16 cellular contexts compared by ENCODE assay signal in genomic region chr3:170679190-170679589, GRCh38.
DNase-seq lines count a peak whose midpoint lies in the region; ATAC-seq and TF ChIP-seq lines count a peak whose summit lies in the region.
"Had no signal": no experiment of that assay in that cellular context is flagged by ENCODE, and none has a peak within 500 bp of the region (broad histone marks: within the 10 kb centered on the region; RNA-seq: fewer than 3 reads in every experiment).

No MANE protein-coding gene starts in this region.

- H3K27ac Mint-ChIP-seq in activated CD8-positive, alpha-beta memory T cell treated with anti-CD3 and anti-CD28 coated beads, Interleukin-2, amount 10 ng/mL, durations not matched to agents 7 days and 5 days: no peak overlapping the region
- H3K27ac Mint-ChIP-seq: CD14-positive monocyte; CD4-positive, alpha-beta memory T cell; H9 had no signal

- no peaks in the 10 kb centered on the region for H3K9me1 ChIP-seq in IMR-90 (ENCODE audit: insufficient read depth, low read length)

- H3K9me3 Mint-ChIP-seq in activated CD8-positive, alpha-beta memory T cell treated with anti-CD3 and anti-CD28 coated beads, Interleukin-2, amount 10 ng/mL, durations not matched to agents 7 days and 5 days (ENCODE audit: low read depth): no peaks in the 10 kb centered on the region

- no peak overlapping the region for H3K27ac ChIP-seq in IMR-90 (ENCODE audit: insufficient read depth, low read length)
- H3K27ac ChIP-seq in epithelial cell of prostate: peak overlapping the region; percentile 36
- H3K27ac ChIP-seq in osteoblast (ENCODE audit: low read depth, low read length): no peak overlapping the region
- no peak overlapping the region for H3K27ac ChIP-seq in upper lobe of right lung
- H3K27ac ChIP-seq: BLaER1 had no signal

- H3K4me1 Mint-ChIP-seq in activated CD8-positive, alpha-beta memory T cell treated with anti-CD3 and anti-CD28 coated beads, Interleukin-2, amount 10 ng/mL, durations not matched to agents 7 days and 5 days: no peaks in the 10 kb centered on the region
- H3K4me1 Mint-ChIP-seq: CD14-positive monocyte; CD4-positive, alpha-beta memory T cell had no signal

- H3K27me3 Mint-ChIP-seq in activated CD8-positive, alpha-beta memory T cell treated with anti-CD3 and anti-CD28 coated beads, Interleukin-2, amount 10 ng/mL, durations not matched to agents 7 days and 5 days: peaks cover 3% of the 10 kb centered on the region

- BruUV-seq in IMR-90 (replicated peaks; lab: Mats Ljungman, UMichigan): no TSS peak

- no peak overlapping the region for H3K56ac ChIP-seq in IMR-90 (ENCODE audit: extremely low read depth, insufficient read depth, low read length)

- dilution Hi-C loops in IMR-90 (cut with HindIII; ENCODE audit: low sequenced_read_pairs, unreplicated experiment): no loop called here

- no peak overlapping the region for H3K4me3 Mint-ChIP-seq in activated CD8-positive, alpha-beta memory T cell treated with anti-CD3 and anti-CD28 coated beads, Interleukin-2, amount 10 ng/mL, durations not matched to agents 7 days and 5 days
- H3K4me3 Mint-ChIP-seq: CD14-positive monocyte; CD4-positive, alpha-beta memory T cell; H9 had no signal

- no peak overlapping the region for H4K5ac ChIP-seq in IMR-90 (ENCODE audit: low read depth, low read length)

- CTCF ChIA-PET in IMR-90 (lab: Yijun Ruan, JAX): no interaction called here
- CTCF ChIA-PET in activated CD8-positive, alpha-beta memory T cell treated with anti-CD3 and anti-CD28 coated beads, Interleukin-2, amount 10 ng/mL, durations not matched to agents 7 days and 5 days (lab: Charles Lee): no interaction called here

- H3K23ac ChIP-seq in IMR-90 (ENCODE audit: low read depth, low read length): no peak overlapping the region

- H4K8ac ChIP-seq in IMR-90 (ENCODE audit: low read depth in 2 of 2, low read length in 2 of 2): no peak overlapping the region

- H3K36me3 Mint-ChIP-seq in activated CD8-positive, alpha-beta memory T cell treated with anti-CD3 and anti-CD28 coated beads, Interleukin-2, amount 10 ng/mL, durations not matched to agents 7 days and 5 days: no peaks in the 10 kb centered on the region
- H3K36me3 Mint-ChIP-seq: CD14-positive monocyte; CD4-positive, alpha-beta memory T cell had no signal

- H3K4me2 ChIP-seq in IMR-90 (ENCODE audit: low read depth, low read length): no peak overlapping the region
- H3K4me2 ChIP-seq in osteoblast (ENCODE audit: insufficient read depth, low read length): no peak overlapping the region
- H3K4me2 ChIP-seq: BLaER1 had no signal

- no peak for TF ChIP-seq POLR2A in IMR-90 (IDR thresholded peaks at IDR 0.05; ENCODE audit: low read depth, low read length)

- H2BK120ac ChIP-seq in IMR-90 (ENCODE audit: low read depth, low read length): no peak overlapping the region

- no peaks in the 10 kb centered on the region for H3K79me1 ChIP-seq in IMR-90 (ENCODE audit: low read depth in 1 of 2, low read length in 2 of 2)

- H3K4me1 ChIP-seq in IMR-90 (ENCODE audit: control insufficient read depth, insufficient read depth, low read length) (no peaks in the 10 kb centered on the region), osteoblast (ENCODE audit: insufficient read depth, low read length) (no peaks in the 10 kb centered on the region), upper lobe of right lung (no peaks in the 10 kb centered on the region)
- H3K4me1 ChIP-seq: BLaER1 had no signal

- no peak overlapping the region for H3K4ac ChIP-seq in IMR-90 (ENCODE audit: low read depth, low read length)

- no peak overlapping the region for H3K9ac ChIP-seq in IMR-90 (ENCODE audit: low read depth, low read length)
- H3K9ac ChIP-seq: BLaER1 had no signal

- intact Hi-C loops in IMR-90 (cut with micrococcal nuclease) (no loop called here), upper lobe of right lung (cut with DNase I) (no loop called here)

- H3K4me3 ChIP-seq in IMR-90 (ENCODE audit: insufficient read depth, low read depth, low read length) (no peak overlapping the region), osteoblast (ENCODE audit: insufficient read depth, low read length) (no peak overlapping the region), upper lobe of right lung (no peak overlapping the region)
- H3K4me3 ChIP-seq: BLaER1 had no signal

- no peaks in the 10 kb centered on the region for H4K20me1 ChIP-seq in IMR-90 (ENCODE audit: insufficient read depth, low read length)
- no peaks in the 10 kb centered on the region for H4K20me1 ChIP-seq in osteoblast (ENCODE audit: insufficient read depth, low read length)
- H4K20me1 ChIP-seq: BLaER1 had no signal

- WGBS in IMR-90 (ENCODE audit: extremely low coverage in 2 of 2, insufficient read length in 1 of 2), 2 experiments: 100% methylated on average over 1 of the region's 3 CpGs; no CpG with 5 or more reads in 1 of the 2 experiments

- no peaks in the 10 kb centered on the region for H3K36me3 ChIP-seq in IMR-90 (ENCODE audit: control insufficient read depth, insufficient read depth, low read length)
- H3K36me3 ChIP-seq in osteoblast (ENCODE audit: insufficient read depth, low read length): no peaks in the 10 kb centered on the region
- no peaks in the 10 kb centered on the region for H3K36me3 ChIP-seq in upper lobe of right lung
- H3K36me3 ChIP-seq: BLaER1 had no signal

- no peak overlapping the region for H2BK15ac ChIP-seq in IMR-90 (ENCODE audit: low read depth, low read length)

- no peak overlapping the region for H2BK20ac ChIP-seq in IMR-90 (ENCODE audit: low read depth, low read length)

- POLR2A ChIA-PET in IMR-90 (lab: Charles Lee; ENCODE audit: unreplicated experiment): no interaction called here

- H3K27me3 ChIP-seq in IMR-90 (ENCODE audit: control insufficient read depth, insufficient read depth, low read length) (no peaks in the 10 kb centered on the region), osteoblast (ENCODE audit: insufficient read depth, low read length) (no peaks in the 10 kb centered on the region), upper lobe of right lung (no peaks in the 10 kb centered on the region)
- H3K27me3 ChIP-seq: BLaER1 had no signal

- H3K14ac ChIP-seq in IMR-90 (replicated peaks; ENCODE audit: low read depth, low read length): no peak overlapping the region

- TF ChIP-seq CTCF in IMR-90 (conservative IDR thresholded peaks at IDR 0.05; ENCODE audit: low read depth, low read length): no peak
- no peak for TF ChIP-seq CTCF in osteoblast (IDR thresholded peaks at IDR 0.05; ENCODE audit: extremely low read depth, low read depth, low read length)
- no peak for TF ChIP-seq CTCF in upper lobe of right lung (IDR thresholded peaks at IDR 0.05)

- DNase-seq in IMR-90: no peak
- DNase-seq in T1000 (lab: John Stamatoyannopoulos, UW): peak; percentile 44
- DNase-seq in epithelial cell of prostate (ENCODE audit: low read depth, low spot score): peak; percentile 22
- peak; percentile 70 for DNase-seq in osteoblast (ENCODE audit: insufficient read length, low spot score, missing footprints)
- DNase-seq in activated CD8-positive, alpha-beta memory T cell treated with anti-CD3 and anti-CD28 coated beads, Interleukin-2, amount 10 ng/mL, durations not matched to agents 7 days and 5 days: no peak
- no peak for DNase-seq in upper lobe of right lung
- DNase-seq in activated CD8-positive, alpha-beta memory T cell treated with anti-CD3 and anti-CD28 coated beads, Interleukin-2, amount 50 U/mL, for 4 hours: no peak
- DNase-seq: 8988T; CD4-positive, alpha-beta memory T cell; DMS153; DMS79; GF-D8; GOT3; H9 had no signal

- in situ Hi-C loops in IMR-90 (cut with MboI; ENCODE audit: low sequenced_read_pairs): no loop called here

- no peak overlapping the region for H4K91ac ChIP-seq in IMR-90 (ENCODE audit: insufficient read depth, low read depth, low read length)

- no peak overlapping the region for H2AK9ac ChIP-seq in IMR-90 (replicated peaks; ENCODE audit: low read depth, low read length, poor library complexity)

- TF ChIP-seq RAD21 in IMR-90 (IDR thresholded peaks at IDR 0.05; ENCODE audit: low read length): no peak

- no peaks in the 10 kb centered on the region for H3K79me2 ChIP-seq in osteoblast (ENCODE audit: insufficient read depth, low read length)

- no peaks in the 10 kb centered on the region for H3K9me3 ChIP-seq in IMR-90 (ENCODE audit: control insufficient read depth, insufficient read depth, low read length)
- H3K9me3 ChIP-seq in osteoblast (ENCODE audit: low read depth, low read length): no peaks in the 10 kb centered on the region
- H3K9me3 ChIP-seq in upper lobe of right lung: no peaks in the 10 kb centered on the region
- H3K9me3 ChIP-seq: BLaER1 had no signal

- no peak overlapping the region for H3K18ac ChIP-seq in IMR-90 (ENCODE audit: low read depth, low read length)

- H2AK5ac ChIP-seq in IMR-90 (ENCODE audit: low read depth, low read length): no peak overlapping the region

- H2AFZ ChIP-seq in IMR-90 (replicated peaks; ENCODE audit: low read length, poor library complexity): no peak overlapping the region
- H2AFZ ChIP-seq in osteoblast (ENCODE audit: low read length): no peak overlapping the region

- peak; percentile 40; the same call in 1 of the 2 replicates for ATAC-seq in IMR-90 (ENCODE audit: low read depth)
- ATAC-seq in activated CD8-positive, alpha-beta memory T cell treated with anti-CD3 and anti-CD28 coated beads, Interleukin-2, amount 10 ng/mL, durations not matched to agents 7 days and 5 days: no peak
- ATAC-seq in upper lobe of right lung: no peak

- H2BK5ac ChIP-seq in IMR-90 (ENCODE audit: low read depth, low read length, poor library complexity, severe bottlenecking): no peak overlapping the region

TF ChIP-seq in IMR-90, 13 proteins besides CTCF, POLR2A, EP300 and RAD21 (continues in another document):
- TF ChIP-seq SMC3 (IDR thresholded peaks at IDR 0.05; ENCODE audit: low read depth, low read length): no peak
- no peak for TF ChIP-seq CEBPB (IDR thresholded peaks at IDR 0.05; ENCODE audit: low read depth, low read length)
- no peak for TF ChIP-seq RFX5 (IDR thresholded peaks at IDR 0.05; ENCODE audit: low read depth, low read length)
- no peak for TF ChIP-seq BHLHE40 (IDR thresholded peaks at IDR 0.05; ENCODE audit: low read depth, low read length)
- TF ChIP-seq MAZ (IDR thresholded peaks at IDR 0.05; ENCODE audit: borderline replicate concordance, low read depth, low read length): no peak
- TF ChIP-seq USF2 (IDR thresholded peaks at IDR 0.05; ENCODE audit: low read depth, low read length): no peak
- TF ChIP-seq MXI1 (IDR thresholded peaks at IDR 0.05; ENCODE audit: borderline replicate concordance, low read depth, low read length): no peak
- TF ChIP-seq FOS (IDR thresholded peaks at IDR 0.05; ENCODE audit: low read depth, low read length): no peak

Comparison
In these comparisons a context has a peak if more than half of its experiments do, and no peak if none do; other contexts are left out.
1. DNase-seq: peak in T1000 (single experiment), epithelial cell of prostate (single experiment) and osteoblast (single experiment); none in IMR-90 (single experiment), activated CD8-positive, alpha-beta memory T cell treated with anti-CD3 and anti-CD28 coated beads, Interleukin-2, amount 10 ng/mL, durations not matched to agents 7 days and 5 days (single experiment), upper lobe of right lung (single experiment) and activated CD8-positive, alpha-beta memory T cell treated with anti-CD3 and anti-CD28 coated beads, Interleukin-2, amount 50 U/mL, for 4 hours (single experiment).